8 cellular contexts compared by ENCODE assay signal in genomic region chr7:29921404-29922010, GRCh38.
DNase-seq lines count a peak whose midpoint lies in the region; ATAC-seq and TF ChIP-seq lines count a peak whose summit lies in the region.

No MANE protein-coding gene starts in this region.

- intact Hi-C loops in body of pancreas (cut with DNase I), result loop anchor here (5.0 kb wide), 1 partner anchor 174 kb away; no protein-coding TSS in a partner anchor

- H3K4me1 ChIP-seq in body of pancreas, result no peaks in the 10 kb centered on the region

- H3K27ac ChIP-seq in body of pancreas, result no peak overlapping the region

- H3K36me3 ChIP-seq in body of pancreas (replicated peaks in 1 of 2; ENCODE audit: insufficient read depth in 1 of 2, low read depth in 2 of 2), result peaks cover 0 to 2% of the 10 kb centered on the region in 2 donors

- TF ChIP-seq CTCF in GM12875 (IDR thresholded peaks at IDR 0.05; ENCODE audit: borderline replicate concordance, insufficient read depth, low read depth, low read length) (peak; percentile 81), body of pancreas (IDR thresholded peaks at IDR 0.05) (peak; percentile 74 to 94 (median 83))

- no peak overlapping the region for H3K4me3 ChIP-seq in GM12875 (ENCODE audit: low read depth, low read length)
- H3K4me3 ChIP-seq in body of pancreas, result no peak overlapping the region

- no peaks in the 10 kb centered on the region for H3K27me3 ChIP-seq in body of pancreas

- ATAC-seq in HG02798 (IDR thresholded peaks at IDR 0.05; ENCODE audit: poor library complexity, unreplicated experiment) (peak; percentile 85), SK-N-SH treated with all-trans-retinoic acid at 6 μM for 48 hours (peak; percentile 94), body of pancreas (peak; percentile 75)

- 37 to 42% methylated on average over 4 of the region's 4 CpGs for WGBS in body of pancreas, 2 donors

- no peak for TF ChIP-seq POLR2A in body of pancreas (IDR thresholded peaks at IDR 0.05)

- DNase-seq in ACHN (peak; percentile 78), NCI-H1092 treated with DMSO at 0.1 percent for 48 hours (lab: John Stamatoyannopoulos, UW) (peak; percentile 79), body of pancreas (peak; percentile 34 to 51 (median 43)), inferior parietal cortex (ENCODE audit: extremely low spot score) (peak; percentile 81)
- peak; percentile 48 for DNase-seq in stimulated activated CD4-positive, alpha-beta T cell treated with anti-CD3 and anti-CD28 coated beads, Interleukin-4, amount 100 ng/mL, for 24 hours

- in situ Hi-C loops in ACHN (cut with HindIII; ENCODE audit: low pct_ligation_motif_present, low pct_unique_long_range_greater_than_20kb, low sequenced_read_pairs), result no loop called here

- no peaks in the 10 kb centered on the region for H3K9me3 ChIP-seq in body of pancreas

TF ChIP-seq in SK-N-SH treated with all-trans-retinoic acid at 6 μM for 48 hours, 23 proteins besides CTCF, POLR2A, EP300 and RAD21:
- no peak for TF ChIP-seq CSDC2 (CRISPR knock-in tag; IDR thresholded peaks at IDR 0.05)
